In the genomic region with DNA sequence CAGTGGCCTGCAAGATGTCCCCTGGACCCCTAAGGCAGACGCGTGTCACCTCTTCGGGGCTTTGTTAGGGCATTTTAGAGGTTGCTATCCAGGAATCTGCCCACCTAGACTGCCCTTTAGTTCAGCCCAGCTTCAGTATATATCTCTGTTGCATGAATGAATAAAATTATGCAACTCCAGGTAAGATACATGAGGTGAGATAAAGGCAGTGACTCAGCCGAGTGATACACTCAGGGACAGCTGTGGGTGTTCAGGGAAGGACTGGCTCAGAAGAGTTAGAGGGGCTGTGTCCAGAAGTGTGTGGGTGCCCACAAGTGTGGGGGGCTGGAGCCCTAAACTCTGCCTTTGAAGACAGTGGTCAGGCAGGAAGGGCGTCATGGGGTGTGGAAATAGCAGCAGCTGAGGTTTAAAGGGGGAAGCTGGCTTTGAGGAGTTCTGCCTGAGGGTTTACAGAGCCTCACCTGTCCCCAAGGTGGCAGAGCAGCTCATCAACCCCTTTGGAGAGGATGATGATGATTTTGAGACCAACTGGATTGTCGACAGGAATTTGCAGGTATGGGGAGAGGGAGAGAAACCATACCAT, we compare ENCODE assay signal across 15 cellular contexts. TPM values are rescaled to one million over a fixed set of nuclear protein-coding genes. Genes with fewer than 3 reads are reported as not detected.
DNase-seq lines count a peak whose midpoint lies in the region; ATAC-seq, FAIRE-seq and TF ChIP-seq lines count a peak whose summit lies in the region.
"Had no signal": no experiment of that assay in that cellular context is flagged by ENCODE, and none has a peak within 500 bp of the region (broad histone marks: within the 10 kb centered on the region; RNA-seq: fewer than 3 reads in every experiment).

No MANE protein-coding gene starts in this region.

- no peak overlapping the region for H3K4me3 Mint-ChIP-seq in CD4-positive, alpha-beta memory T cell
- H3K4me3 Mint-ChIP-seq in mesothelial cell of epicardium: no peak overlapping the region
- H3K4me3 Mint-ChIP-seq: naive thymus-derived CD8-positive, alpha-beta T cell had no signal

- TF ChIP-seq CTCF in HCT116 (IDR thresholded peaks at IDR 0.05 in 2 of 3, conservative IDR thresholded peaks at IDR 0.05 in 1 of 3; ENCODE audit: borderline replicate concordance in 1 of 3, insufficient read depth in 1 of 3, low read depth in 2 of 3, low read length in 2 of 3) (peak in 2 of 3 experiments; percentile 17 to 20; a peak in 1 of 6 replicates), K562 (IDR thresholded peaks at IDR 0.05 in 2 of 3, conservative IDR thresholded peaks at IDR 0.05 in 1 of 3; ENCODE audit: insufficient read depth in 2 of 3, low read depth in 1 of 3, low read length in 3 of 3) (no peak), mesothelial cell of epicardium (IDR thresholded peaks at IDR 0.05; ENCODE audit: unreplicated experiment) (no peak)

- intact Hi-C loops in CD4-positive, alpha-beta memory T cell (cut with micrococcal nuclease): no loop called here
- intact Hi-C loops in HCT116 (cut with micrococcal nuclease) (no loop called here), K562 (cut with micrococcal nuclease) (no loop called here)

- peaks cover 6% of the 10 kb centered on the region for H3K27me3 ChIP-seq in CD4-positive, alpha-beta memory T cell (ENCODE audit: insufficient read depth, low read length)
- no peaks in the 10 kb centered on the region for H3K27me3 ChIP-seq in HCT116 (ENCODE audit: insufficient read depth, low read length)
- H3K27me3 ChIP-seq in K562 (ENCODE audit: control insufficient read depth in 2 of 2, insufficient read depth in 2 of 2, low read length in 2 of 2): no peaks in the 10 kb centered on the region
- H3K27me3 ChIP-seq: right lobe of liver had no signal

- H3K27ac Mint-ChIP-seq in CD4-positive, alpha-beta memory T cell: peak overlapping the region in 5 of 7 donors; percentile 22 to 87 (median 52)
- peak overlapping the region; percentile 21 for H3K27ac Mint-ChIP-seq in mesothelial cell of epicardium
- H3K27ac Mint-ChIP-seq: activated T-helper 2 cell treated with anti-CD3 and anti-CD28 coated beads, Interferon-gamma antibody, Interleukin-2, Interleukin-4, amounts not matched to agents 10 μg/mL and 5 μg/mL and 100 μg/mL, durations not matched to agents 14 hours and 24 hours and 36 hours had no signal

- 0 out of 2 replicates have a peak, but pooled peaks have one; percentile 15 for ATAC-seq in HCT116
- no peak for ATAC-seq in K562
- ATAC-seq in HG03469 (IDR thresholded peaks at IDR 0.05; ENCODE audit: unreplicated experiment): no peak
- no peak for ATAC-seq in GM21381 (IDR thresholded peaks at IDR 0.05; ENCODE audit: unreplicated experiment)
- ATAC-seq: left cardiac atrium; naive thymus-derived CD8-positive, alpha-beta T cell had no signal

- no peaks in the 10 kb centered on the region for H3K79me2 ChIP-seq in HCT116 (ENCODE audit: insufficient read depth, low read length)
- peaks cover 8% of the 10 kb centered on the region for H3K79me2 ChIP-seq in K562 (ENCODE audit: control insufficient read depth, insufficient read depth, low read length)

- no peak; the same call in 1 of the 2 replicates for TF ChIP-seq EP300 in K562 (IDR thresholded peaks at IDR 0.05; ENCODE audit: low read length)

- H3K4me2 ChIP-seq in HCT116 (ENCODE audit: low read length): peak overlapping the region; percentile 43
- H3K4me2 ChIP-seq in K562 (ENCODE audit: insufficient read depth, low read length): no peak overlapping the region

- H3K4me3 ChIP-seq in CD4-positive, alpha-beta memory T cell (ENCODE audit: low read length in 2 of 2): no peak overlapping the region
- H3K4me3 ChIP-seq in HCT116 (replicated peaks in 1 of 2; ENCODE audit: low read depth in 1 of 2, low read length in 2 of 2) (no peak overlapping the region), K562 (no peak overlapping the region)
- H3K4me3 ChIP-seq: right lobe of liver had no signal

- H3K9me2 ChIP-seq in HCT116 (ENCODE audit: insufficient read depth): no peaks in the 10 kb centered on the region

- POLR2A ChIA-PET in CD4-positive, alpha-beta memory T cell (lab: Charles Lee; ENCODE audit: partially characterized antibody): interaction anchor here (2.9 kb wide), 1 partner anchor 9 kb away, joined by 14 read pairs; the partner anchor contains the start of gene FTH1
- POLR2A ChIA-PET in HCT116 (lab: Charles Lee): interaction anchor here (1.0 to 6.2 kb wide), 6 partner anchors 9 to 94 kb away, joined by 3 to 60 read pairs (median 5); partner anchors contain the start of genes BEST1 and FTH1
- POLR2A ChIA-PET in K562 (lab: Yijun Ruan, JAX): interaction anchor here (11.8 kb wide), 1 partner anchor 10 kb away, joined by 327 read pairs; the partner anchor contains the start of gene BEST1

- BruUV-seq in HCT116 (replicated peaks; lab: Mats Ljungman, UMichigan) (no TSS peak), K562 (replicated peaks; lab: Mats Ljungman, UMichigan) (no TSS peak)

- TF ChIP-seq RAD21 in HCT116 (IDR thresholded peaks at IDR 0.05; ENCODE audit: low read depth) (no peak), K562 (CRISPR knock-in tag; conservative IDR thresholded peaks at IDR 0.05 in 1 of 2, IDR thresholded peaks at IDR 0.05 in 1 of 2) (no peak)

- peaks cover 2 to 3% of the 10 kb centered on the region in 2 donors for H3K27me3 Mint-ChIP-seq in CD4-positive, alpha-beta memory T cell
- no peaks in the 10 kb centered on the region for H3K27me3 Mint-ChIP-seq in mesothelial cell of epicardium (ENCODE audit: low read depth)

- no peak overlapping the region for H3K27ac ChIP-seq in CD4-positive, alpha-beta memory T cell (ENCODE audit: low read depth, low read length)
- H3K27ac ChIP-seq in HCT116 (ENCODE audit: low read depth, low read length): no peak overlapping the region
- H3K27ac ChIP-seq in K562 (ENCODE audit: extremely low read depth, low read depth, low read length): peak overlapping the region; percentile 20; the same call in 1 of the 3 replicates
- H3K27ac ChIP-seq: right lobe of liver had no signal

- 25% methylated on average over 6 of the region's 6 CpGs for WGBS in K562 (ENCODE audit: insufficient coverage, low coverage, missing lambda C conversion rate)

- H4K20me1 ChIP-seq in HCT116 (ENCODE audit: insufficient read depth) (peaks cover 3% of the 10 kb centered on the region; the same call in 1 of the 2 replicates), K562 (replicated peaks; ENCODE audit: control insufficient read depth, insufficient read depth, low read length) (peaks cover 15% of the 10 kb centered on the region)

- peaks cover 16 to 29% (median 22%) of the 10 kb centered on the region in 4 donors for H3K4me1 Mint-ChIP-seq in CD4-positive, alpha-beta memory T cell
- peaks cover 15% of the 10 kb centered on the region for H3K4me1 Mint-ChIP-seq in mesothelial cell of epicardium

- H3K9me1 ChIP-seq in K562 (ENCODE audit: control insufficient read depth, insufficient read depth, low read length): peaks cover 6% of the 10 kb centered on the region

- H3K9ac ChIP-seq in HCT116 (ENCODE audit: low read length) (no peak overlapping the region), K562 (ENCODE audit: insufficient read depth in 1 of 2, low read depth in 2 of 2, low read length in 2 of 2) (peak overlapping the region in 1 of 2 experiments; percentile 8; a peak in 1 of 4 replicates)

- H3K9me3 ChIP-seq in CD4-positive, alpha-beta memory T cell (ENCODE audit: control insufficient read depth in 1 of 2, low read length in 2 of 2): no peaks in the 10 kb centered on the region
- H3K9me3 ChIP-seq in HCT116 (ENCODE audit: control insufficient read depth in 1 of 2, insufficient read depth in 1 of 2, low read depth in 1 of 2, low read length in 2 of 2) (no peaks in the 10 kb centered on the region), K562 (replicated peaks; ENCODE audit: control insufficient read depth, insufficient read depth, low read depth, low read length) (no peaks in the 10 kb centered on the region)
- H3K9me3 ChIP-seq: right lobe of liver had no signal

- peaks cover 0 to 8% (median 0%) of the 10 kb centered on the region in 8 donors for H3K9me3 Mint-ChIP-seq in CD4-positive, alpha-beta memory T cell
- H3K9me3 Mint-ChIP-seq in mesothelial cell of epicardium: no peaks in the 10 kb centered on the region
- H3K9me3 Mint-ChIP-seq: activated T-helper 2 cell treated with anti-CD3 and anti-CD28 coated beads, Interferon-gamma antibody, Interleukin-2, Interleukin-4, amounts not matched to agents 10 μg/mL and 5 μg/mL and 100 μg/mL, durations not matched to agents 14 hours and 24 hours and 36 hours; naive thymus-derived CD8-positive, alpha-beta T cell had no signal

- no peak for TF ChIP-seq POLR2A in HCT116 (IDR thresholded peaks at IDR 0.05; ENCODE audit: borderline replicate concordance, extremely low read depth, insufficient read depth, insufficient read length)
- no peak for TF ChIP-seq POLR2A in K562 (conservative IDR thresholded peaks at IDR 0.05)

- H3K4me1 ChIP-seq in CD4-positive, alpha-beta memory T cell (ENCODE audit: insufficient read depth, low read length): peaks cover 23% of the 10 kb centered on the region
- peaks cover 0 to 39% of the 10 kb centered on the region in 2 experiments; a peak in 3 of 4 replicates for H3K4me1 ChIP-seq in HCT116 (ENCODE audit: control insufficient read depth in 1 of 2, insufficient read depth in 2 of 2, low read length in 2 of 2)
- peaks cover 48 to 49% of the 10 kb centered on the region in 2 experiments for H3K4me1 ChIP-seq in K562 (replicated peaks in 1 of 2; ENCODE audit: control insufficient read depth in 2 of 2, insufficient read depth in 2 of 2, low read length in 2 of 2)

- H2AFZ ChIP-seq in HCT116 (ENCODE audit: low read depth, low read length, poor library complexity, severe bottlenecking) (no peak overlapping the region), K562 (ENCODE audit: low read depth, low read length) (no peak overlapping the region)

- no peak for DNase-seq in CD4-positive, alpha-beta memory T cell
- DNase-seq in HCT116 (ENCODE audit: low read depth, low spot score) (no peak), K562 (ENCODE audit: extremely low read depth in 1 of 4, low spot score in 3 of 4) (peak in 1 of 4 experiments; percentile 25), mesothelial cell of epicardium (ENCODE audit: low spot score in 2 of 2, unreplicated experiment in 2 of 2) (no peak), kidney glomerular epithelial cell (lab: John Stamatoyannopoulos, UW) (no peak)
- no peak for DNase-seq in stimulated activated CD4-positive, alpha-beta T cell treated with anti-CD3 and anti-CD28 coated beads, Interleukin-4, amount 100 ng/mL, for 4 hours
- DNase-seq: left cardiac atrium; naive thymus-derived CD8-positive, alpha-beta T cell; NCI-H2227 treated with DMSO at 0.1 percent for 48 hours had no signal

- no peak for FAIRE-seq in K562 (lab: Jason Lieb, UNC)
- FAIRE-seq: G401.6 had no signal

- in situ Hi-C loops in K562 (cut with MboI): no loop called here

- peaks cover 3% of the 10 kb centered on the region for H3K36me3 ChIP-seq in CD4-positive, alpha-beta memory T cell (ENCODE audit: insufficient read depth, low read length)
- H3K36me3 ChIP-seq in HCT116 (ENCODE audit: control insufficient read depth in 1 of 2, insufficient read depth in 2 of 2, low read length in 2 of 2) (peaks cover under 1 to 13% of the 10 kb centered on the region in 2 experiments; a peak in 2 of 4 replicates), K562 (ENCODE audit: control insufficient read depth, insufficient read depth, low read length) (peaks cover 12% of the 10 kb centered on the region)

- RAD21 ChIA-PET in HCT116 (lab: Charles Lee; ENCODE audit: low non-redundant PET in 1 of 2, low total read pairs in 2 of 2, uncharacterized antibody in 2 of 2, unreplicated experiment in 2 of 2): no interaction called here

- H3K36me3 Mint-ChIP-seq in CD4-positive, alpha-beta memory T cell: peaks cover 10 to 14% of the 10 kb centered on the region in 2 donors
- H3K36me3 Mint-ChIP-seq in mesothelial cell of epicardium: peaks cover 20% of the 10 kb centered on the region

- CTCF ChIA-PET in CD4-positive, alpha-beta memory T cell (lab: Charles Lee; ENCODE audit: partially characterized antibody): interaction anchor here (0.7 to 1.1 kb wide), 2 partner anchors 12 to 123 kb away, joined by 3 read pairs; no protein-coding TSS in a partner anchor
- CTCF ChIA-PET in HCT116 (lab: Charles Lee): interaction anchor here (1.0 to 1.7 kb wide), 5 partner anchors 9 to 123 kb away, joined by 3 to 7 read pairs (median 4); partner anchors contain the start of gene BEST1
- CTCF ChIA-PET in K562 (lab: Yijun Ruan, JAX; ENCODE audit: low intra/inter-chr PET ratio): no interaction called here

RNA-seq across cellular contexts. Expression of gene FTH1, which starts 8.3 kb away (rescaled TPM):
- total RNA-seq in CD4-positive, alpha-beta memory T cell: 100 to 1,000 TPM; 695 to 763 TPM
- polyA plus RNA-seq in CD4-positive, alpha-beta memory T cell: 1,000 to 10,000 TPM; 3,123 to 3,378 TPM
- total RNA-seq in HCT116 (2021; ENCODE audit: unreplicated experiment) (3,345 TPM), K562 (2014; rRNA removed) (542 and 714 TPM in 2 replicates), K562 (2014; rRNA removed; fragmentation: Illumina TruSeq; extraction: Trizol) (854 and 941 TPM in 2 replicates), K562 (2015; rRNA removed; fragmentation: Illumina TruSeq; extraction: Trizol) (794 and 802 TPM in 2 replicates), K562 (2021) (1,987 and 1,991 TPM in 2 replicates), mesothelial cell of epicardium (1,419 to 1,500 TPM (median 1,460 TPM) in 3 replicates)
- 4,227 and 4,920 TPM in 2 replicates for polyA plus RNA-seq in HCT116 (2012)
- total RNA-seq in K562 (2011; cell fraction: chromatin; rRNA removed; ENCODE audit: low replicate concordance): 340 and 424 TPM in 2 replicates
- total RNA-seq in K562 (2011; cell fraction: nucleolus; rRNA removed): 235 and 254 TPM in 2 replicates
- 466 and 809 TPM in 2 replicates for total RNA-seq in K562 (2011; cell fraction: nucleoplasm; rRNA removed)
- polyA plus RNA-seq in K562 (2011; rRNA removed) (692 and 749 TPM in 2 replicates), K562 (2014; fragmentation: Illumina TruSeq; extraction: Trizol) (2,369 and 3,146 TPM in 2 replicates), K562 (2014; fragmentation: Nextera tagmentation; extraction: Ambion mirVana) (100 to 1,000 TPM; 370 to 426 TPM), K562 (2014; rRNA removed) (1,104 and 1,916 TPM in 2 replicates)
- polyA plus RNA-seq in K562 (2011; cell fraction: cytosol; rRNA removed): 753 and 1,113 TPM in 2 replicates
- polyA plus RNA-seq in K562 (2011; cell fraction: nucleus; rRNA removed): 360 and 464 TPM in 2 replicates
- polyA plus RNA-seq in K562 (2012): 2,840 and 5,114 TPM in 2 replicates
- 797 and 971 TPM in 2 replicates for polyA minus RNA-seq in K562 (2011; rRNA and poly(A)+ RNA removed)
- polyA minus RNA-seq in K562 (2011; cell fraction: cytosol; rRNA and poly(A)+ RNA removed): 687 and 1,035 TPM in 2 replicates
- polyA minus RNA-seq in K562 (2011; cell fraction: nucleus; rRNA and poly(A)+ RNA removed): 101 and 228 TPM in 2 replicates

RNA-seq across cellular contexts. Expression of gene BEST1, which starts 9.0 kb away (rescaled TPM):
- total RNA-seq in CD4-positive, alpha-beta memory T cell: under 1 TPM; 0.26 to 0.50 TPM
- polyA plus RNA-seq in CD4-positive, alpha-beta memory T cell: 1 to 10 TPM; 1.3 TPM
- 2.3 TPM for total RNA-seq in HCT116 (2021; ENCODE audit: unreplicated experiment)
- 5.8 and 7.7 TPM in 2 replicates for polyA plus RNA-seq in HCT116 (2012)
- total RNA-seq in K562 (2011; cell fraction: chromatin; rRNA removed; ENCODE audit: low replicate concordance): 4.5 and 6.1 TPM in 2 replicates
- 4.7 and 5.5 TPM in 2 replicates for total RNA-seq in K562 (2011; cell fraction: nucleolus; rRNA removed)
- 4.4 and 5.5 TPM in 2 replicates for total RNA-seq in K562 (2011; cell fraction: nucleoplasm; rRNA removed)
- 0.36 and 0.61 TPM in 2 replicates for total RNA-seq in K562 (2014; rRNA removed)
- 0.35 and 0.40 TPM in 2 replicates for total RNA-seq in K562 (2014; rRNA removed; fragmentation: Illumina TruSeq; extraction: Trizol)
- 0.07 and 0.11 TPM in 2 replicates for total RNA-seq in K562 (2015; rRNA removed; fragmentation: Illumina TruSeq; extraction: Trizol)
- total RNA-seq in K562 (2021): 0.85 and 1.0 TPM in 2 replicates
- 0.22 and 0.49 TPM in 2 replicates for polyA plus RNA-seq in K562 (2011; rRNA removed)
- 0.15 and 0.35 TPM in 2 replicates for polyA plus RNA-seq in K562 (2011; cell fraction: cytosol; rRNA removed)
- polyA plus RNA-seq in K562 (2011; cell fraction: nucleus; rRNA removed): 1.4 and 1.9 TPM in 2 replicates
- 1.0 and 15.0 TPM in 2 replicates for polyA plus RNA-seq in K562 (2012)
- polyA plus RNA-seq in K562 (2014; fragmentation: Illumina TruSeq; extraction: Trizol): 0.73 and 0.86 TPM in 2 replicates
- polyA plus RNA-seq in K562 (2014; fragmentation: Nextera tagmentation; extraction: Ambion mirVana): under 1 TPM; 0.27 to 0.62 TPM
- polyA plus RNA-seq in K562 (2014; rRNA removed): 1.3 TPM in 2 replicates
- 0.28 and 0.66 TPM in 2 replicates for polyA minus RNA-seq in K562 (2011; rRNA and poly(A)+ RNA removed)
- not detected in 2 replicates for polyA minus RNA-seq in K562 (2011; cell fraction: cytosol; rRNA and poly(A)+ RNA removed)
- 0.67 and 2.3 TPM in 2 replicates for polyA minus RNA-seq in K562 (2011; cell fraction: nucleus; rRNA and poly(A)+ RNA removed)
- total RNA-seq in mesothelial cell of epicardium: 0.64 to 1.1 TPM (median 0.90 TPM) in 3 replicates
- total RNA-seq: activated T-helper 2 cell treated with anti-CD3 and anti-CD28 coated beads, Interferon-gamma antibody, Interleukin-2, Interleukin-4, amounts not matched to agents 10 μg/mL and 5 μg/mL and 100 μg/mL, durations not matched to agents 14 hours and 24 hours and 36 hours had no signal

RNA-seq across cellular contexts. Expression of gene RAB3IL1, which starts 41.8 kb away (rescaled TPM):
- under 1 TPM; 0.44 to 0.53 TPM for total RNA-seq in CD4-positive, alpha-beta memory T cell
- not detected for polyA plus RNA-seq in CD4-positive, alpha-beta memory T cell
- total RNA-seq in HCT116 (2021; ENCODE audit: unreplicated experiment) (18.1 TPM), K562 (2014; rRNA removed) (17.6 and 19.8 TPM in 2 replicates), K562 (2014; rRNA removed; fragmentation: Illumina TruSeq; extraction: Trizol) (2.0 and 3.7 TPM in 2 replicates), K562 (2015; rRNA removed; fragmentation: Illumina TruSeq; extraction: Trizol) (8.9 and 10.3 TPM in 2 replicates), K562 (2021) (42.6 and 46.2 TPM in 2 replicates), mesothelial cell of epicardium (10.6 to 12.0 TPM (median 11.9 TPM) in 3 replicates)
- polyA plus RNA-seq in HCT116 (2012): 13.2 and 13.7 TPM in 2 replicates
- 21.2 and 46.4 TPM in 2 replicates for total RNA-seq in K562 (2011; cell fraction: chromatin; rRNA removed; ENCODE audit: low replicate concordance)
- 27.3 and 33.0 TPM in 2 replicates for total RNA-seq in K562 (2011; cell fraction: nucleolus; rRNA removed)
- 19.3 and 24.0 TPM in 2 replicates for total RNA-seq in K562 (2011; cell fraction: nucleoplasm; rRNA removed)
- polyA plus RNA-seq in K562 (2011; rRNA removed) (15.5 and 17.7 TPM in 2 replicates), K562 (2014; fragmentation: Illumina TruSeq; extraction: Trizol) (25.1 and 31.8 TPM in 2 replicates), K562 (2014; fragmentation: Nextera tagmentation; extraction: Ambion mirVana) (under 1 TPM; 0.15 to 0.25 TPM), K562 (2014; rRNA removed) (28.2 and 29.7 TPM in 2 replicates)
- 18.3 and 41.7 TPM in 2 replicates for polyA plus RNA-seq in K562 (2011; cell fraction: cytosol; rRNA removed)
- polyA plus RNA-seq in K562 (2011; cell fraction: nucleus; rRNA removed): 25.8 and 42.6 TPM in 2 replicates
- polyA plus RNA-seq in K562 (2012): 15.9 and 29.1 TPM in 2 replicates
- 6.1 and 11.2 TPM in 2 replicates for polyA minus RNA-seq in K562 (2011; rRNA and poly(A)+ RNA removed)
- polyA minus RNA-seq in K562 (2011; cell fraction: cytosol; rRNA and poly(A)+ RNA removed): 22.8 and 26.0 TPM in 2 replicates
- 13.3 and 13.9 TPM in 2 replicates for polyA minus RNA-seq in K562 (2011; cell fraction: nucleus; rRNA and poly(A)+ RNA removed)
- total RNA-seq: activated T-helper 2 cell treated with anti-CD3 and anti-CD28 coated beads, Interferon-gamma antibody, Interleukin-2, Interleukin-4, amounts not matched to agents 10 μg/mL and 5 μg/mL and 100 μg/mL, durations not matched to agents 14 hours and 24 hours and 36 hours; OCI-LY7 had no signal
- polyA plus RNA-seq: naive thymus-derived CD8-positive, alpha-beta T cell had no signal

Comparison
In these comparisons a context has a peak if more than half of its experiments do, and no peak if none do; other contexts are left out.
1. CTCF ChIP-seq: peak in HCT116 (2 of 3); none in K562 (0 of 3) and mesothelial cell of epicardium (single experiment).